In the genomic region with DNA sequence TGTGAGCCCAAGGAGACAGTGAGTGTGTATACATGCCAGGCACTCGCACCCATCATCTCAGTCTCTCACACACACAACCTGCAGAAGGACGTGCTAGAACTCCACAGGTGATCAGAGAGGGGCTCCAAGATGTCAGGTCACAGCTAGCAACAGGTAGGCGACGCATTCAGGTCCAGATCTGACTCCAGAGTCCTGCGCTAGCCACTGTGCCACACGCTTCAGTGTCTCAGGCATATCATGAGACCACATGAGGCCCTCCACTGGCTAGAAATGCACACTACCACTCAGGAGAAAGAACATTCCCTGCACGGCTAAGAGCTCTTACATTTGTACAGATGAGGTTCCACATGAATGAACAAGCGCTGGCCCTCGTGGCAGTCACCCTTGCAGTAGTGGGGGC, we compare ENCODE assay signal across 15 cellular contexts.
"Had no signal": no experiment of that assay in that cellular context is flagged by ENCODE, and none has a peak within 500 bp of the region (broad histone marks: within the 10 kb centered on the region; RNA-seq: fewer than 3 reads in every experiment).

No MANE protein-coding gene starts in this region.

- H3K9me3 Mint-ChIP-seq: activated naive CD8-positive, alpha-beta T cell treated with anti-CD3 and anti-CD28 coated beads, Interleukin-2, amount 10 ng/mL, durations not matched to agents 7 days and 5 days; activated T-helper 17 cell treated with anti-CD3 and anti-CD28 coated beads, Interleukin-2, amount 50 U/mL, for 72 hours; memory B cell; stimulated activated naive B cell treated with anti-CD40 and anti-IgM and Interleukin-4, amounts not matched to agents 10 μg/mL and 1 μg/mL and 100 μg/mL, for 72 hours had no signal

- H3K4me1 Mint-ChIP-seq: activated T-helper 17 cell treated with anti-CD3 and anti-CD28 coated beads, Interleukin-2, amount 50 U/mL, for 72 hours had no signal

- ATAC-seq: activated T-helper 17 cell treated with anti-CD3 and anti-CD28 coated beads, Interleukin-2, amount 50 U/mL, for 72 hours; stimulated activated naive B cell treated with anti-CD40 and anti-IgM and Interleukin-4, amounts not matched to agents 10 μg/mL and 1 μg/mL and 100 μg/mL, for 72 hours had no signal

- H3K27ac Mint-ChIP-seq: activated naive CD8-positive, alpha-beta T cell treated with anti-CD3 and anti-CD28 coated beads, Interleukin-2, amount 10 ng/mL, durations not matched to agents 7 days and 5 days; activated T-helper 17 cell treated with anti-CD3 and anti-CD28 coated beads, Interleukin-2, amount 50 U/mL, for 72 hours; memory B cell; stimulated activated naive B cell treated with anti-CD40 and anti-IgM and Interleukin-4, amounts not matched to agents 10 μg/mL and 1 μg/mL and 100 μg/mL, for 72 hours had no signal

- H3K27me3 ChIP-seq: brain microvascular endothelial cell had no signal

- H3K27me3 Mint-ChIP-seq: activated naive CD8-positive, alpha-beta T cell treated with anti-CD3 and anti-CD28 coated beads, Interleukin-2, amount 10 ng/mL, durations not matched to agents 7 days and 5 days; activated T-helper 17 cell treated with anti-CD3 and anti-CD28 coated beads, Interleukin-2, amount 50 U/mL, for 72 hours; memory B cell; stimulated activated naive B cell treated with anti-CD40 and anti-IgM and Interleukin-4, amounts not matched to agents 10 μg/mL and 1 μg/mL and 100 μg/mL, for 72 hours had no signal

- H3K27ac ChIP-seq: VCaP had no signal

- H3K4me3 Mint-ChIP-seq: activated naive CD8-positive, alpha-beta T cell treated with anti-CD3 and anti-CD28 coated beads, Interleukin-2, amount 10 ng/mL, durations not matched to agents 7 days and 5 days; activated T-helper 17 cell treated with anti-CD3 and anti-CD28 coated beads, Interleukin-2, amount 50 U/mL, for 72 hours; memory B cell; stimulated activated naive B cell treated with anti-CD40 and anti-IgM and Interleukin-4, amounts not matched to agents 10 μg/mL and 1 μg/mL and 100 μg/mL, for 72 hours had no signal

- DNase-seq: activated CD4-positive, alpha-beta T cell treated with anti-CD3 and anti-CD28 coated beads, Interleukin-2, amount 50 U/mL, for 4 hours; activated naive CD4-positive, alpha-beta T cell; activated naive CD8-positive, alpha-beta T cell treated with anti-CD3 and anti-CD28 coated beads, Interleukin-2, amount 10 ng/mL, durations not matched to agents 7 days and 5 days; activated T-cell treated with anti-CD3 and anti-CD28 coated beads for 4 hours; anterior cingulate cortex; brain microvascular endothelial cell; cerebellar nuclear complex; effector CD8-positive, alpha-beta T cell; foreskin fibroblast; retina; stimulated activated naive B cell treated with anti-CD40 and anti-IgM and Interleukin-4, amounts not matched to agents 10 μg/mL and 1 μg/mL and 100 μg/mL, for 72 hours; T-helper 2 cell had no signal
